In genomic region chr11:128497057-128497957, GRCh38 we compare ENCODE assay signal across 8 cellular contexts.
DNase-seq lines count a peak whose midpoint lies in the region; ATAC-seq, FAIRE-seq and TF ChIP-seq lines count a peak whose summit lies in the region.

No MANE protein-coding gene starts in this region.

- dilution Hi-C loops in mammary epithelial cell (cut with HindIII; ENCODE audit: low sequenced_read_pairs): no loop called here

- no peak overlapping the region for H3K4ac ChIP-seq in mesendoderm (ENCODE audit: low read depth, low read length)

- in situ Hi-C loops in HepG2 (cut with HindIII; ENCODE audit: extremely low pct_ligation_motif_present, low pct_unique_long_range_greater_than_20kb) (no loop called here), mammary epithelial cell (cut with MboI; ENCODE audit: low sequenced_read_pairs in 2 of 2) (loop anchor here in 1 of 2 donors (25.0 kb wide), 1 partner anchor 335 kb away; no protein-coding TSS in a partner anchor)

- H3K23ac ChIP-seq in mesendoderm (ENCODE audit: low read length): no peak overlapping the region

- no peak overlapping the region for H2AK5ac ChIP-seq in mesendoderm (ENCODE audit: low read length)

- peaks cover 14% of the 10 kb centered on the region for H3K79me1 ChIP-seq in mesendoderm (ENCODE audit: low read length)

- no peaks in the 10 kb centered on the region for H4K20me1 ChIP-seq in HepG2 (ENCODE audit: insufficient read depth, low read length)
- no peaks in the 10 kb centered on the region for H4K20me1 ChIP-seq in mammary epithelial cell (ENCODE audit: insufficient read depth, low read length)

- intact Hi-C loops in HepG2 (cut with micrococcal nuclease; ENCODE audit: unreplicated experiment) (no loop called here), mammary epithelial cell (cut with micrococcal nuclease) (loop anchor here (1.0 kb wide), 1 partner anchor 25 kb away; no protein-coding TSS in a partner anchor)

- H3K18ac ChIP-seq in mesendoderm (ENCODE audit: low read length): peak overlapping the region; percentile 41

- no peak for TF ChIP-seq EP300 in HepG2 (IDR thresholded peaks at IDR 0.05; ENCODE audit: low read depth in 2 of 2, low read length in 2 of 2)
- TF ChIP-seq EP300 in HepG2 (CRISPR knock-in tag; IDR thresholded peaks at IDR 0.05; ENCODE audit: borderline replicate concordance): no peak

- peak overlapping the region; percentile 5 to 8 for H3K9ac ChIP-seq in liver (ENCODE audit: low read depth in 1 of 2, low read length in 2 of 2)
- no peak overlapping the region for H3K9ac ChIP-seq in HepG2 (ENCODE audit: insufficient read depth, low read depth, low read length)
- H3K9ac ChIP-seq in mammary epithelial cell (ENCODE audit: insufficient read depth, low read length): peak overlapping the region; percentile 73
- peak overlapping the region; percentile 2 for H3K9ac ChIP-seq in mesendoderm (ENCODE audit: low read length)

- H3K9me3 ChIP-seq in liver (ENCODE audit: control insufficient read depth in 4 of 4, low read length in 3 of 4) (no peaks in the 10 kb centered on the region), HepG2 (ENCODE audit: low read length) (no peaks in the 10 kb centered on the region), mammary epithelial cell (replicated peaks; ENCODE audit: insufficient read depth, low read length) (no peaks in the 10 kb centered on the region)

- TF ChIP-seq CTCF in liver (IDR thresholded peaks at IDR 0.05; ENCODE audit: low read depth, low read length, missing input control) (no peak), HepG2 (CRISPR knock-in tag; IDR thresholded peaks at IDR 0.05) (no peak), mammary epithelial cell (conservative IDR thresholded peaks at IDR 0.05 in 1 of 2, IDR thresholded peaks at IDR 0.05 in 1 of 2; ENCODE audit: extremely low read depth in 1 of 2, insufficient read depth in 1 of 2, low read depth in 1 of 2, low read length in 2 of 2) (no peak)

- H3K4me3 ChIP-seq in liver (ENCODE audit: low read depth in 1 of 3, low read length in 3 of 3) (peak overlapping the region in 2 of 3 donors; percentile 2 to 6), HepG2 (replicated peaks in 1 of 3; ENCODE audit: insufficient read depth in 1 of 3, low read depth in 2 of 3, low read length in 3 of 3) (no peak overlapping the region), mammary epithelial cell (replicated peaks in 1 of 3; ENCODE audit: insufficient read depth in 1 of 3, low read depth in 2 of 3, low read length in 3 of 3) (peak overlapping the region; percentile 2 to 25 (median 18)), mesendoderm (ENCODE audit: low read length) (no peak overlapping the region), H7 (ENCODE audit: insufficient read depth, low read depth, low read length) (no peak overlapping the region)

- H3K4me2 ChIP-seq in HepG2 (ENCODE audit: low read depth, low read length) (no peak overlapping the region), mammary epithelial cell (ENCODE audit: insufficient read depth, low read depth, low read length) (peak overlapping the region; percentile 78), mesendoderm (ENCODE audit: low read length) (no peak overlapping the region)

- BruUV-seq in HepG2 (replicated peaks; lab: Mats Ljungman, UMichigan) (no TSS peak), mammary epithelial cell (replicated peaks; lab: Mats Ljungman, UMichigan) (no TSS peak)

- DNase-seq in HepG2 (ENCODE audit: low spot score) (no peak), NCI-H460 (ENCODE audit: extremely low read depth, low read depth) (peak; percentile 71), mammary epithelial cell (peak; percentile 90), mesendoderm (peak; percentile 97), H7 (no peak)

- ATAC-seq in HepG2 (no peak), HG02642 (IDR thresholded peaks at IDR 0.05; ENCODE audit: poor library complexity, unreplicated experiment) (peak; percentile 76), HG03025 (IDR thresholded peaks at IDR 0.05; ENCODE audit: low FRiP score, unreplicated experiment) (no peak)

- peak overlapping the region; percentile 56 for H3K56ac ChIP-seq in mesendoderm (ENCODE audit: low read length)

- H2AFZ ChIP-seq in HepG2 (ENCODE audit: low read length) (no peak overlapping the region), mammary epithelial cell (ENCODE audit: low read depth, low read length) (no peak overlapping the region)

- H3K27ac ChIP-seq in liver (ENCODE audit: low read depth in 1 of 2, low read length in 2 of 2): peak overlapping the region; percentile 72 to 78
- no peak overlapping the region for H3K27ac ChIP-seq in HepG2 (ENCODE audit: extremely low read length, insufficient read depth, low read length)
- H3K27ac ChIP-seq in mammary epithelial cell (ENCODE audit: insufficient read depth, low read depth, low read length): peak overlapping the region; percentile 82
- H3K27ac ChIP-seq in mesendoderm (ENCODE audit: low read depth, low read length): peak overlapping the region; percentile 73

- no peaks in the 10 kb centered on the region for H3K79me2 ChIP-seq in HepG2 (ENCODE audit: insufficient read depth, low read length)
- H3K79me2 ChIP-seq in mammary epithelial cell (ENCODE audit: insufficient read depth, low read length): peaks cover 97% of the 10 kb centered on the region
- H3K79me2 ChIP-seq in mesendoderm (ENCODE audit: control insufficient read depth, insufficient read depth, low read length): peaks cover 2% of the 10 kb centered on the region

- peak overlapping the region; percentile 21 for H2BK5ac ChIP-seq in mesendoderm (ENCODE audit: low read length)

- no peaks in the 10 kb centered on the region for H3K27me3 ChIP-seq in liver (ENCODE audit: control insufficient read depth in 4 of 4, insufficient read depth in 4 of 4, low read length in 3 of 4)
- peaks cover 2 to 3% of the 10 kb centered on the region in 2 experiments; a peak in 1 of 5 replicates for H3K27me3 ChIP-seq in HepG2 (ENCODE audit: control insufficient read depth in 1 of 2, insufficient read depth in 2 of 2, low read length in 2 of 2)
- H3K27me3 ChIP-seq in mammary epithelial cell (ENCODE audit: insufficient read depth, low read length): no peaks in the 10 kb centered on the region
- H3K27me3 ChIP-seq in mesendoderm (ENCODE audit: insufficient read depth, low read length, poor library complexity): no peaks in the 10 kb centered on the region
- no peaks in the 10 kb centered on the region for H3K27me3 ChIP-seq in H7 (ENCODE audit: control insufficient read depth, insufficient read depth, low read length)

- H4K8ac ChIP-seq in mesendoderm (ENCODE audit: low read depth, low read length): no peak overlapping the region

- POLR2A ChIA-PET in HepG2 (lab: Yijun Ruan, JAX): no interaction called here

- H3K4me1 ChIP-seq in liver (ENCODE audit: control insufficient read depth in 4 of 4, insufficient read depth in 4 of 4, low read length in 3 of 4) (peaks cover 7 to 49% (median 29%) of the 10 kb centered on the region in 4 donors), HepG2 (ENCODE audit: insufficient read depth, low read length) (no peaks in the 10 kb centered on the region), mammary epithelial cell (ENCODE audit: insufficient read depth, low read length) (peaks cover 72% of the 10 kb centered on the region), mesendoderm (ENCODE audit: control insufficient read depth, low read depth, low read length) (peaks cover 18% of the 10 kb centered on the region)

- CTCF ChIA-PET in HepG2 (lab: Yijun Ruan, JAX; ENCODE audit: low intra/inter-chr PET ratio, low total read pairs): no interaction called here
- CTCF ChIA-PET in mammary epithelial cell (lab: Charles Lee; ENCODE audit: low non-redundant PET): interaction anchor here (0.6 kb wide), 1 partner anchor 22 kb away, joined by 4 read pairs; no protein-coding TSS in a partner anchor

- TF ChIP-seq POLR2A in HepG2 (IDR thresholded peaks at IDR 0.05; ENCODE audit: insufficient read depth in 1 of 2, low read depth in 2 of 2, low read length in 2 of 2): no peak

- H2BK15ac ChIP-seq in mesendoderm (replicated peaks; ENCODE audit: low read depth): no peak overlapping the region

- no peak for TF ChIP-seq RAD21 in liver (IDR thresholded peaks at IDR 0.05)
- no peak for TF ChIP-seq RAD21 in HepG2 (CRISPR knock-in tag; IDR thresholded peaks at IDR 0.05)

- H3K36me3 ChIP-seq in liver (ENCODE audit: control insufficient read depth in 4 of 4, insufficient read depth in 3 of 4, low read depth in 1 of 4, low read length in 3 of 4): no peaks in the 10 kb centered on the region
- no peaks in the 10 kb centered on the region for H3K36me3 ChIP-seq in HepG2 (replicated peaks in 1 of 2; ENCODE audit: control insufficient read depth in 1 of 2, insufficient read depth in 2 of 2, low read length in 2 of 2)
- no peaks in the 10 kb centered on the region for H3K36me3 ChIP-seq in mammary epithelial cell (ENCODE audit: insufficient read depth, low read length)
- no peaks in the 10 kb centered on the region for H3K36me3 ChIP-seq in mesendoderm (ENCODE audit: control insufficient read depth, insufficient read depth, low read length)
- no peaks in the 10 kb centered on the region for H3K36me3 ChIP-seq in H7 (replicated peaks; ENCODE audit: control insufficient read depth, insufficient read depth, low read length)

- no peak overlapping the region for H4K5ac ChIP-seq in mesendoderm (ENCODE audit: low read length)

- H2BK120ac ChIP-seq in mesendoderm (ENCODE audit: low read depth, low read length): no peak overlapping the region

- FAIRE-seq in HepG2 (lab: Jason Lieb, UNC): no peak

- WGBS in liver: 27% methylated on average over 10 of the region's 10 CpGs
- WGBS in HepG2 (ENCODE audit: low lambda C conversion rate): 13% methylated on average over 10 of the region's 10 CpGs
- WGBS in mammary epithelial cell (ENCODE audit: low coverage, missing lambda C conversion rate): 2% methylated on average over 10 of the region's 10 CpGs
- no CpG with 5 or more reads among the region's 10 CpGs for WGBS in mesendoderm (ENCODE audit: extremely low coverage, insufficient coverage, low lambda C conversion rate)

TF ChIP-seq in liver, 16 proteins besides CTCF, POLR2A, EP300 and RAD21 (continues in another document):
- TF ChIP-seq JUND (IDR thresholded peaks at IDR 0.05) (no peak), GABPA (IDR thresholded peaks at IDR 0.05 in 1 of 2, conservative IDR thresholded peaks at IDR 0.05 in 1 of 2) (no peak), MAX (IDR thresholded peaks at IDR 0.05) (peak; percentile 32)

TF ChIP-seq in HepG2, 621 proteins besides CTCF, POLR2A, EP300 and RAD21 (continues in another document):
- TF ChIP-seq HOXA9 (CRISPR knock-in tag; IDR thresholded peaks at IDR 0.05; ENCODE audit: borderline replicate concordance) (no peak), ZNF652 (CRISPR knock-in tag; IDR thresholded peaks at IDR 0.05; ENCODE audit: borderline replicate concordance, low read depth) (no peak)

Comparison
In these comparisons a context has a peak if more than half of its experiments do, and no peak if none do; other contexts are left out.
1. H3K4me3 ChIP-seq: peak in liver (2 of 3) and mammary epithelial cell (3 of 3); none in HepG2 (0 of 3), mesendoderm (single experiment) and H7 (single experiment).
2. DNase-seq: peak in NCI-H460 (single experiment), mammary epithelial cell (single experiment) and mesendoderm (single experiment); none in HepG2 (single experiment) and H7 (single experiment).